ENCODE assay signal across 8 cellular contexts in genomic region chr21:31731112-31731801, GRCh38. TPM values are rescaled to one million over a fixed set of nuclear protein-coding genes. Genes with fewer than 3 reads are reported as not detected.
DNase-seq lines count a peak whose midpoint lies in the region; ATAC-seq and TF ChIP-seq lines count a peak whose summit lies in the region.

No MANE protein-coding gene starts in this region.

- H3K9me3 Mint-ChIP-seq in activated CD4-positive, alpha-beta memory T cell treated with anti-CD3 and anti-CD28 coated beads, Interleukin-2, amount 10 ng/mL, durations not matched to agents 7 days and 5 days, result no peaks in the 10 kb centered on the region
- no peaks in the 10 kb centered on the region for H3K9me3 Mint-ChIP-seq in mesothelial cell of epicardium

- H3K4me3 ChIP-seq in GM06990 (replicated peaks; ENCODE audit: low read depth, low read length), result peak overlapping the region; percentile 90

- peak; percentile 40 for TF ChIP-seq CTCF in GM06990 (IDR thresholded peaks at IDR 0.05; ENCODE audit: insufficient read depth, low read length, poor library complexity, severe bottlenecking)
- TF ChIP-seq CTCF in mesothelial cell of epicardium (IDR thresholded peaks at IDR 0.05; ENCODE audit: unreplicated experiment), result no peak

- peaks cover 4% of the 10 kb centered on the region for H3K27me3 Mint-ChIP-seq in activated CD4-positive, alpha-beta memory T cell treated with anti-CD3 and anti-CD28 coated beads, Interleukin-2, amount 10 ng/mL, durations not matched to agents 7 days and 5 days
- no peaks in the 10 kb centered on the region for H3K27me3 Mint-ChIP-seq in mesothelial cell of epicardium (ENCODE audit: low read depth)

- peak overlapping the region; percentile 83 for H3K4me3 Mint-ChIP-seq in activated CD4-positive, alpha-beta memory T cell treated with anti-CD3 and anti-CD28 coated beads, Interleukin-2, amount 10 ng/mL, durations not matched to agents 7 days and 5 days
- peak overlapping the region; percentile 83 for H3K4me3 Mint-ChIP-seq in mesothelial cell of epicardium

- no peak for DNase-seq in GM06990 (ENCODE audit: extremely low read depth, insufficient read length)
- DNase-seq in LoVo (ENCODE audit: low spot score), result peak; percentile 52
- peak; percentile 60 for DNase-seq in activated CD4-positive, alpha-beta memory T cell treated with anti-CD3 and anti-CD28 coated beads, Interleukin-2, amount 10 ng/mL, durations not matched to agents 7 days and 5 days
- DNase-seq in effector CD8-positive, alpha-beta T cell (lab: John Stamatoyannopoulos, UW), result peak; percentile 42
- peak; percentile 43 to 62 for DNase-seq in mesothelial cell of epicardium (ENCODE audit: low spot score in 2 of 2, unreplicated experiment in 2 of 2)
- peak; percentile 13 for DNase-seq in stimulated activated CD8-positive, alpha-beta memory T cell treated with anti-CD3 and anti-CD28 coated beads, Interleukin-7, amount 100 ng/mL, for 24 hours (ENCODE audit: low read depth)
- no peak for DNase-seq in NCI-H2107 (lab: John Stamatoyannopoulos, UW)

- H3K27me3 ChIP-seq in GM06990 (replicated peaks; ENCODE audit: control insufficient read depth, insufficient read depth, low read length), result no peaks in the 10 kb centered on the region

- H3K36me3 ChIP-seq in GM06990 (ENCODE audit: control insufficient read depth, insufficient read depth, low read length), result no peaks in the 10 kb centered on the region; the same call in 1 of the 2 replicates

- H3K27ac Mint-ChIP-seq in activated CD4-positive, alpha-beta memory T cell treated with anti-CD3 and anti-CD28 coated beads, Interleukin-2, amount 10 ng/mL, durations not matched to agents 7 days and 5 days, result peak overlapping the region; percentile 74
- H3K27ac Mint-ChIP-seq in mesothelial cell of epicardium, result peak overlapping the region; percentile 87

- POLR2A ChIA-PET in activated CD4-positive, alpha-beta memory T cell treated with anti-CD3 and anti-CD28 coated beads, Interleukin-2, amount 10 ng/mL, durations not matched to agents 7 days and 5 days (lab: Charles Lee), result interaction anchor here (0.6 to 1.4 kb wide), 6 partner anchors 10 to 536 kb away, joined by 3 to 5 read pairs (median 4); no protein-coding TSS in a partner anchor

- peak; percentile 14 for ATAC-seq in GM21737 (IDR thresholded peaks at IDR 0.05; ENCODE audit: unreplicated experiment)

- CTCF ChIA-PET in activated CD4-positive, alpha-beta memory T cell treated with anti-CD3 and anti-CD28 coated beads, Interleukin-2, amount 10 ng/mL, durations not matched to agents 7 days and 5 days (lab: Charles Lee), result no interaction called here

- peaks cover 5% of the 10 kb centered on the region for H3K36me3 Mint-ChIP-seq in activated CD4-positive, alpha-beta memory T cell treated with anti-CD3 and anti-CD28 coated beads, Interleukin-2, amount 10 ng/mL, durations not matched to agents 7 days and 5 days (ENCODE audit: low read depth)
- H3K36me3 Mint-ChIP-seq in mesothelial cell of epicardium, result no peaks in the 10 kb centered on the region

- H3K4me1 Mint-ChIP-seq in activated CD4-positive, alpha-beta memory T cell treated with anti-CD3 and anti-CD28 coated beads, Interleukin-2, amount 10 ng/mL, durations not matched to agents 7 days and 5 days, result peaks cover 8% of the 10 kb centered on the region
- peaks cover 12% of the 10 kb centered on the region for H3K4me1 Mint-ChIP-seq in mesothelial cell of epicardium

RNA-seq across cellular contexts. Expression of gene SCAF4, which starts 0.7 kb away (rescaled TPM):
- total RNA-seq in activated CD4-positive, alpha-beta memory T cell treated with anti-CD3 and anti-CD28 coated beads, Interleukin-2, amount 10 ng/mL, durations not matched to agents 7 days and 5 days, result 10 to 100 TPM; 49.0 to 49.3 TPM
- 55.6 to 58.9 TPM (median 57.4 TPM) in 3 replicates for total RNA-seq in mesothelial cell of epicardium

Comparison
In these comparisons a context has a peak if more than half of its experiments do, and no peak if none do; other contexts are left out.
1. DNase-seq: peak in LoVo (single experiment), activated CD4-positive, alpha-beta memory T cell treated with anti-CD3 and anti-CD28 coated beads, Interleukin-2, amount 10 ng/mL, durations not matched to agents 7 days and 5 days (single experiment), effector CD8-positive, alpha-beta T cell (single experiment), mesothelial cell of epicardium (2 of 2) and stimulated activated CD8-positive, alpha-beta memory T cell treated with anti-CD3 and anti-CD28 coated beads, Interleukin-7, amount 100 ng/mL, for 24 hours (single experiment); none in GM06990 (single experiment) and NCI-H2107 (single experiment).